Comparison of ENCODE assay signal across 9 cellular contexts in genomic region chr1:165645654-165646366, GRCh38. TPM values are rescaled to one million over a fixed set of nuclear protein-coding genes. Genes with fewer than 3 reads are reported as not detected.
DNase-seq lines count a peak whose midpoint lies in the region; ATAC-seq and TF ChIP-seq lines count a peak whose summit lies in the region.
"Had no signal": no experiment of that assay in that cellular context is flagged by ENCODE, and none has a peak within 500 bp of the region (broad histone marks: within the 10 kb centered on the region; RNA-seq: fewer than 3 reads in every experiment).

No MANE protein-coding gene starts in this region.

- H3K4me2 ChIP-seq in OCI-LY3 (ENCODE audit: low read length): peak overlapping the region; percentile 84
- no peak overlapping the region for H3K4me2 ChIP-seq in Karpas-422 (ENCODE audit: low read depth, low read length, poor library complexity, severe bottlenecking)

- H3K4me1 ChIP-seq in CD4-positive, CD25-positive, alpha-beta regulatory T cell (ENCODE audit: control insufficient read depth, insufficient read depth, low read length, poor library complexity, severe bottlenecking): peaks cover 17% of the 10 kb centered on the region
- H3K4me1 ChIP-seq in OCI-LY3 (ENCODE audit: low read length) (peaks cover 32% of the 10 kb centered on the region), heart left ventricle (peaks cover 9 to 82% (median 57%) of the 10 kb centered on the region in 12 donors), Karpas-422 (ENCODE audit: low read length) (peaks cover 5% of the 10 kb centered on the region)

- intact Hi-C loops in heart left ventricle (cut with DNase I): no loop called here

- no peaks in the 10 kb centered on the region for H3K27me3 Mint-ChIP-seq in CD4-positive, CD25-positive, alpha-beta regulatory T cell
- H3K27me3 Mint-ChIP-seq: activated naive CD4-positive, alpha-beta T cell treated with anti-CD3 and anti-CD28 coated beads, Interleukin-2, amount 50 U/mL, for 24 hours had no signal

- H3K9me3 ChIP-seq in CD4-positive, CD25-positive, alpha-beta regulatory T cell (ENCODE audit: control insufficient read depth in 2 of 2, low read length in 2 of 2): no peaks in the 10 kb centered on the region
- H3K9me3 ChIP-seq in OCI-LY3 (ENCODE audit: insufficient read depth, low read length) (no peaks in the 10 kb centered on the region), heart left ventricle (no peaks in the 10 kb centered on the region), Karpas-422 (ENCODE audit: low read length) (no peaks in the 10 kb centered on the region)

- H3K4me3 Mint-ChIP-seq in CD4-positive, CD25-positive, alpha-beta regulatory T cell: peak overlapping the region in 1 of 4 donors; percentile 17
- H3K4me3 Mint-ChIP-seq: activated naive CD4-positive, alpha-beta T cell treated with anti-CD3 and anti-CD28 coated beads, Interleukin-2, amount 50 U/mL, for 24 hours had no signal

- H3K27ac Mint-ChIP-seq in CD4-positive, CD25-positive, alpha-beta regulatory T cell: peak overlapping the region in 2 of 3 donors; percentile 5 to 20
- H3K27ac Mint-ChIP-seq: activated naive CD4-positive, alpha-beta T cell treated with anti-CD3 and anti-CD28 coated beads, Interleukin-2, amount 50 U/mL, for 24 hours had no signal

- TF ChIP-seq CTCF in OCI-LY3 (IDR thresholded peaks at IDR 0.05; ENCODE audit: low read depth, low read length): no peak
- no peak for TF ChIP-seq CTCF in heart left ventricle (IDR thresholded peaks at IDR 0.05)

- DNase-seq in CD4-positive, CD25-positive, alpha-beta regulatory T cell: peak in 1 of 3 donors; percentile 37
- peak in 4 of 5 donors; percentile 32 to 59 (median 43) for DNase-seq in heart left ventricle
- DNase-seq in Karpas-422: no peak
- no peak for DNase-seq in pons (ENCODE audit: low spot score)

- H3K36me3 ChIP-seq in CD4-positive, CD25-positive, alpha-beta regulatory T cell (ENCODE audit: control insufficient read depth, insufficient read depth, low read length): peaks cover 11% of the 10 kb centered on the region
- H3K36me3 ChIP-seq in OCI-LY3 (replicated peaks; ENCODE audit: low read depth, low read length) (no peaks in the 10 kb centered on the region), heart left ventricle (peaks cover 0 to 37% (median 14%) of the 10 kb centered on the region in 9 donors), Karpas-422 (ENCODE audit: insufficient read depth, low read length) (no peaks in the 10 kb centered on the region)

- no peak overlapping the region for H3K4me3 ChIP-seq in CD4-positive, CD25-positive, alpha-beta regulatory T cell (ENCODE audit: low read depth, low read length)
- H3K4me3 ChIP-seq in OCI-LY3 (ENCODE audit: low read length) (peak overlapping the region; percentile 57), heart left ventricle (no peak overlapping the region), Karpas-422 (ENCODE audit: low read length) (no peak overlapping the region)

- WGBS in heart left ventricle, 4 donors: 42 to 49% (median 48%) methylated on average over 8 of the region's 8 CpGs

- no peak overlapping the region for H2AFZ ChIP-seq in OCI-LY3 (ENCODE audit: low read depth, low read length)
- H2AFZ ChIP-seq in Karpas-422 (ENCODE audit: low read length): no peak overlapping the region

- H3K79me2 ChIP-seq in OCI-LY3 (ENCODE audit: low read length): no peaks in the 10 kb centered on the region
- H3K79me2 ChIP-seq in Karpas-422 (ENCODE audit: low read length): no peaks in the 10 kb centered on the region

- H3K27ac ChIP-seq in CD4-positive, CD25-positive, alpha-beta regulatory T cell (ENCODE audit: insufficient read depth, low read length, poor library complexity, severe bottlenecking): no peak overlapping the region
- H3K27ac ChIP-seq in OCI-LY3 (ENCODE audit: low read length): no peak overlapping the region
- peak overlapping the region in 3 of 12 donors; percentile 8 to 39 (median 23) for H3K27ac ChIP-seq in heart left ventricle
- no peak overlapping the region for H3K27ac ChIP-seq in Karpas-422 (ENCODE audit: low read length)

- ATAC-seq in CD4-positive, CD25-positive, alpha-beta regulatory T cell (ENCODE audit: low read depth in 2 of 2): peak in 1 of 2 donors; percentile 34
- ATAC-seq in GM19397 (IDR thresholded peaks at IDR 0.05; ENCODE audit: unreplicated experiment) (peak; percentile 44), heart left ventricle (peak; percentile 55 to 72 (median 68)), HG03442 (IDR thresholded peaks at IDR 0.05; ENCODE audit: unreplicated experiment) (no peak), GM21723 (IDR thresholded peaks at IDR 0.05; ENCODE audit: unreplicated experiment) (no peak)

- TF ChIP-seq POLR2A in heart left ventricle (IDR thresholded peaks at IDR 0.05): no peak

- no peaks in the 10 kb centered on the region for H3K9me2 ChIP-seq in Karpas-422 (replicated peaks; ENCODE audit: insufficient read depth, low read length)

- peaks cover 11 to 39% (median 18%) of the 10 kb centered on the region in 4 donors for H3K4me1 Mint-ChIP-seq in CD4-positive, CD25-positive, alpha-beta regulatory T cell

- H3K9ac ChIP-seq in OCI-LY3 (ENCODE audit: low read length) (peak overlapping the region; percentile 9; the same call in 1 of the 2 replicates), Karpas-422 (ENCODE audit: low read length) (no peak overlapping the region)

- peaks cover 19% of the 10 kb centered on the region for H3K36me3 Mint-ChIP-seq in CD4-positive, CD25-positive, alpha-beta regulatory T cell

- H3K27me3 ChIP-seq in CD4-positive, CD25-positive, alpha-beta regulatory T cell (ENCODE audit: control insufficient read depth, insufficient read depth, low read length): no peaks in the 10 kb centered on the region
- H3K27me3 ChIP-seq in OCI-LY3 (ENCODE audit: low read depth, low read length) (peaks cover 15% of the 10 kb centered on the region; the same call in 1 of the 2 replicates), heart left ventricle (no peaks in the 10 kb centered on the region), Karpas-422 (ENCODE audit: low read length) (no peaks in the 10 kb centered on the region)

- no peaks in the 10 kb centered on the region for H3K9me3 Mint-ChIP-seq in CD4-positive, CD25-positive, alpha-beta regulatory T cell
- H3K9me3 Mint-ChIP-seq: activated naive CD4-positive, alpha-beta T cell treated with anti-CD3 and anti-CD28 coated beads, Interleukin-2, amount 50 U/mL, for 24 hours had no signal

- peaks cover 6% of the 10 kb centered on the region; the same call in 1 of the 2 replicates for H4K20me1 ChIP-seq in OCI-LY3 (ENCODE audit: insufficient read depth, low read length)
- H4K20me1 ChIP-seq in Karpas-422 (ENCODE audit: insufficient read depth, low read depth, low read length): no peaks in the 10 kb centered on the region

RNA-seq across cellular contexts. Expression of gene MGST3, which starts 14.8 kb away (rescaled TPM):
- total RNA-seq in CD4-positive, CD25-positive, alpha-beta regulatory T cell: 37.1 TPM
- 100 to 1,000 TPM; 133 to 190 (median 149) TPM for polyA plus RNA-seq in CD4-positive, CD25-positive, alpha-beta regulatory T cell
- total RNA-seq in heart left ventricle: 1,000 to 10,000 TPM in 1 of 9 donors, 100 to 1,000 TPM in 8; 408 to 1,027 (median 747) TPM
- 1,000 to 10,000 TPM in 1 of 2 donors, 100 to 1,000 TPM in 1; 399 to 1,314 TPM for polyA plus RNA-seq in heart left ventricle
- 40.7 and 44.8 TPM in 2 replicates for total RNA-seq in Karpas-422 (2014; rRNA removed; shearing (Covaris generic); ENCODE audit: low replicate concordance)

RNA-seq across cellular contexts. Expression of gene ALDH9A1, which starts 52.6 kb away (rescaled TPM):
- total RNA-seq in CD4-positive, CD25-positive, alpha-beta regulatory T cell: 32.1 TPM
- 100 to 1,000 TPM in 3 of 4 donors, 10 to 100 TPM in 1; 97.0 to 124 (median 117) TPM for polyA plus RNA-seq in CD4-positive, CD25-positive, alpha-beta regulatory T cell
- 10 to 100 TPM; 51.1 to 77.0 (median 66.1) TPM for total RNA-seq in heart left ventricle
- 10 to 100 TPM; 21.6 to 41.6 TPM for polyA plus RNA-seq in heart left ventricle
- 45.1 and 51.7 TPM in 2 replicates for total RNA-seq in Karpas-422 (2014; rRNA removed; shearing (Covaris generic); ENCODE audit: low replicate concordance)

Comparison
In these comparisons a context has a peak if more than half of its experiments do, and no peak if none do; other contexts are left out.
1. ATAC-seq: peak in GM19397 (single experiment) and heart left ventricle (4 of 4); none in HG03442 (single experiment) and GM21723 (single experiment).
2. DNase-seq: peak in heart left ventricle (4 of 5); none in Karpas-422 (single experiment) and pons (single experiment).